1 cellular context compared by ENCODE assay signal in the genomic region with DNA sequence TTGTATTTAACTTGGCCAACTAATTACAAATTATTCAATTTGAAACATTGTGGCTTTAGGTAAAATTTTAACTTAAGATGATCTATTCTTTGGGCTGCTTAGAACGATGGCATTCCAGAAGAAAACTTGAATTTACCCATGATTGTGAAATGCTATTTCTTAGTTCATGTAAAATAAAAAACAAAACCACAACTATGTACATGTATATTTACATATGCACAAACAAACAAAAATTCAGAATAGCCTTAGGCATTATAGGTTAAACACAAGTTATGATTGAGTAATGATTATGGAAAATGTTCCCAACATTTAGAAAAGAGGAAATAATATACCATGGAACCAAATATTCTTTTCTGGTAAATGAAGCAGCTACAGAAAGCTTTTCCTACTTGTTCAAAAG.
TF ChIP-seq lines count a peak whose summit lies in the region.

No MANE protein-coding gene starts in this region.

TF ChIP-seq in A549, 52 proteins besides CTCF, POLR2A, EP300 and RAD21 (continued from another document):
- TF ChIP-seq, protein P1, sequence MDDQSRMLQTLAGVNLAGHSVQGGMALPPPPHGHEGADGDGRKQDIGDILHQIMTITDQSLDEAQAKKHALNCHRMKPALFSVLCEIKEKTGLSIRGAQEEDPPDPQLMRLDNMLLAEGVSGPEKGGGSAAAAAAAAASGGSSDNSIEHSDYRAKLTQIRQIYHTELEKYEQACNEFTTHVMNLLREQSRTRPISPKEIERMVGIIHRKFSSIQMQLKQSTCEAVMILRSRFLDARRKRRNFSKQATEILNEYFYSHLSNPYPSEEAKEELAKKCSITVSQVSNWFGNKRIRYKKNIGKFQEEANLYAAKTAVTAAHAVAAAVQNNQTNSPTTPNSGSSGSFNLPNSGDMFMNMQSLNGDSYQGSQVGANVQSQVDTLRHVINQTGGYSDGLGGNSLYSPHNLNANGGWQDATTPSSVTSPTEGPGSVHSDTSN (IDR thresholded peaks at IDR 0.05), result no peak
- TF ChIP-seq JUNB (IDR thresholded peaks at IDR 0.05) (no peak), CEBPB (IDR thresholded peaks at IDR 0.05) (no peak)
- TF ChIP-seq, protein P2, sequence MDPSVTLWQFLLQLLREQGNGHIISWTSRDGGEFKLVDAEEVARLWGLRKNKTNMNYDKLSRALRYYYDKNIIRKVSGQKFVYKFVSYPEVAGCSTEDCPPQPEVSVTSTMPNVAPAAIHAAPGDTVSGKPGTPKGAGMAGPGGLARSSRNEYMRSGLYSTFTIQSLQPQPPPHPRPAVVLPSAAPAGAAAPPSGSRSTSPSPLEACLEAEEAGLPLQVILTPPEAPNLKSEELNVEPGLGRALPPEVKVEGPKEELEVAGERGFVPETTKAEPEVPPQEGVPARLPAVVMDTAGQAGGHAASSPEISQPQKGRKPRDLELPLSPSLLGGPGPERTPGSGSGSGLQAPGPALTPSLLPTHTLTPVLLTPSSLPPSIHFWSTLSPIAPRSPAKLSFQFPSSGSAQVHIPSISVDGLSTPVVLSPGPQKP (IDR thresholded peaks at IDR 0.05; ENCODE audit: low read depth, low read length), result no peak
TF ChIP-seq in A549: peak in this region for 0.
